1 cellular context compared by ENCODE assay signal in genomic region chr1:224408294-224408590, GRCh38.
TF ChIP-seq lines count a peak whose summit lies in the region.

No MANE protein-coding gene starts in this region.

TF ChIP-seq in HepG2, 621 proteins besides CTCF, POLR2A, EP300 and RAD21:
- TF ChIP-seq BCLAF1 (IDR thresholded peaks at IDR 0.05), result no peak
- TF ChIP-seq ZNF574 (CRISPR knock-in tag; IDR thresholded peaks at IDR 0.05), result no peak
- TF ChIP-seq TRAFD1 (CRISPR knock-in tag; IDR thresholded peaks at IDR 0.05; ENCODE audit: borderline replicate concordance), result no peak
- no peak for TF ChIP-seq YY1 (IDR thresholded peaks at IDR 0.05; ENCODE audit: insufficient read depth, insufficient replicate concordance, low read depth, low read length)
- no peak for TF ChIP-seq ZBTB26 (CRISPR knock-in tag; IDR thresholded peaks at IDR 0.05; ENCODE audit: borderline replicate concordance)
- TF ChIP-seq SIX1 (CRISPR knock-in tag; IDR thresholded peaks at IDR 0.05; ENCODE audit: borderline replicate concordance), result no peak
- no peak for TF ChIP-seq KLF6 (CRISPR knock-in tag; IDR thresholded peaks at IDR 0.05)
- no peak for TF ChIP-seq CBFB (CRISPR knock-in tag; IDR thresholded peaks at IDR 0.05)
- no peak for TF ChIP-seq ZHX2 (IDR thresholded peaks at IDR 0.05; ENCODE audit: low read depth)
- no peak for TF ChIP-seq ZHX2 (CRISPR knock-in tag; IDR thresholded peaks at IDR 0.05; ENCODE audit: borderline replicate concordance)
- no peak for TF ChIP-seq ZNF761 (CRISPR knock-in tag; conservative IDR thresholded peaks at IDR 0.05)
